In the genomic region with DNA sequence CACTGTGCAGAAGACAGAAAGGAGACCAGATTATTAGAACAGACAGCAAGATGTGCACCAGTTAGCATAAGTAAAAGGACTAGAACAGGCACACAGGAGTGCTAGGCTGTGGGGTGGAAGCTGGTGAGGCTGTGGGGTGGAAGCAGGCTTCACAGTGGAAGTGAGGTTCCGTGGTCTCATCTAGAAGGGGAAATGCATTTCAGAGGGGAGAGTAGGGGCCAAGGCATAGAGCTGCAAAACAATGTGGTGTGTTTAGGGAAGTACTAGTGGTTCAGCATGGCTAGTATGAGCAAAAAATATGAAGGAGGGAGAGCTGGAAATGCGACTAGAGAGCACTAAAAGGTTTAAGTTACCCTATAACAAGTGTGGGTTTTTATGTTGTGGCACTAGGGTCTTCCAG, we compare ENCODE assay signal across 16 cellular contexts. TPM values are rescaled to one million over a fixed set of nuclear protein-coding genes. Genes with fewer than 3 reads are reported as not detected.
"Had no signal": no experiment of that assay in that cellular context is flagged by ENCODE, and none has a peak within 500 bp of the region (broad histone marks: within the 10 kb centered on the region; RNA-seq: fewer than 3 reads in every experiment).

No MANE protein-coding gene starts in this region.

- H3K27ac ChIP-seq: dorsolateral prefrontal cortex, upper lobe of left lung had no signal

- FAIRE-seq: astrocyte, bronchial epithelial cell, frontal cortex had no signal

- H3K4me3 ChIP-seq: dorsolateral prefrontal cortex, upper lobe of left lung had no signal

- DNase-seq: activated CD4-positive, CD25-positive, alpha-beta regulatory T cell treated with anti-CD3 and anti-CD28 coated beads, Interleukin-2, amount 50 U/mL, for 72 hours; activated naive CD4-positive, alpha-beta T cell treated with anti-CD3 and anti-CD28 coated beads for 36 hours; dorsolateral prefrontal cortex; endodermal cell; islet precursor cell; mesendoderm; natural killer cell; posterior cingulate gyrus; stimulated activated naive CD8-positive, alpha-beta T cell treated with anti-CD3 and anti-CD28 coated beads, Interleukin-15, amount 100 ng/mL, for 72 hours; T-cell; T-helper 9 cell had no signal

- H3K9me3 ChIP-seq: upper lobe of left lung had no signal

- ATAC-seq: activated T-helper 17 cell treated with anti-CD3 and anti-CD28 coated beads, Interleukin-2, amount 50 U/mL, for 72 hours; natural killer cell; stimulated activated naive CD8-positive, alpha-beta T cell treated with anti-CD3 and anti-CD28 coated beads, Interleukin-15, amount 100 ng/mL, for 72 hours; T-cell had no signal

- H3K27me3 ChIP-seq: dorsolateral prefrontal cortex, upper lobe of left lung had no signal

RNA-seq across cellular contexts. Expression of a gene that starts 6.5 kb away (rescaled TPM):
- total RNA-seq: bronchial epithelial cell had no signal

RNA-seq across cellular contexts. Expression of a gene that starts 49.0 kb away (rescaled TPM):
- total RNA-seq: bronchial epithelial cell had no signal

RNA-seq across cellular contexts. Expression of a gene that starts 56.2 kb away (rescaled TPM):
- total RNA-seq: bronchial epithelial cell, T-cell had no signal
